23 cellular contexts compared by ENCODE assay signal in genomic region chr3:42204867-42205599, GRCh38.
DNase-seq lines count a peak whose midpoint lies in the region; ATAC-seq, FAIRE-seq and TF ChIP-seq lines count a peak whose summit lies in the region.
"Had no signal": no experiment of that assay in that cellular context is flagged by ENCODE, and none has a peak within 500 bp of the region (broad histone marks: within the 10 kb centered on the region; RNA-seq: fewer than 3 reads in every experiment).

No MANE protein-coding gene starts in this region.

- TF ChIP-seq CTCF in AG04450 (IDR thresholded peaks at IDR 0.05; ENCODE audit: low read depth, low read length) (no peak), left lung (IDR thresholded peaks at IDR 0.05) (no peak)

- POLR2A ChIA-PET in AG04450 (lab: Yijun Ruan, JAX): no interaction called here

- peak overlapping the region; percentile 2 for H3K27ac Mint-ChIP-seq in activated T-helper 17 cell treated with anti-CD3 and anti-CD28 coated beads, Interleukin-2, amount 50 U/mL, for 72 hours
- H3K27ac Mint-ChIP-seq: HFFc6 had no signal

- H3K27me3 ChIP-seq in AG04450 (ENCODE audit: control insufficient read depth, insufficient read depth, low read length) (no peaks in the 10 kb centered on the region), left lung (no peaks in the 10 kb centered on the region)
- H3K27me3 ChIP-seq: BE2C, SJSA1 had no signal

- no peak for ATAC-seq in activated T-helper 17 cell treated with anti-CD3 and anti-CD28 coated beads, Interleukin-2, amount 50 U/mL, for 72 hours (replicated peaks)
- ATAC-seq in left lung (peak; percentile 54), HG03280 (IDR thresholded peaks at IDR 0.05; ENCODE audit: unreplicated experiment) (no peak), GM18909 (IDR thresholded peaks at IDR 0.05; ENCODE audit: poor library complexity, unreplicated experiment) (no peak)
- ATAC-seq: A549, Right ventricle myocardium inferior had no signal

- H3K9me3 ChIP-seq in AG04450 (ENCODE audit: control insufficient read depth, insufficient read depth, low read length): no peaks in the 10 kb centered on the region; the same call in 1 of the 2 replicates
- no peaks in the 10 kb centered on the region for H3K9me3 ChIP-seq in left lung
- H3K9me3 ChIP-seq: A549, BE2C, SJSA1 had no signal

- peaks cover 74% of the 10 kb centered on the region for H3K36me3 Mint-ChIP-seq in activated T-helper 17 cell treated with anti-CD3 and anti-CD28 coated beads, Interleukin-2, amount 50 U/mL, for 72 hours (ENCODE audit: low read depth)

- intact Hi-C loops in left lung (cut with DNase I): no loop called here

- no peak overlapping the region for H3K4me3 Mint-ChIP-seq in activated T-helper 17 cell treated with anti-CD3 and anti-CD28 coated beads, Interleukin-2, amount 50 U/mL, for 72 hours
- H3K4me3 Mint-ChIP-seq: H9, HFFc6 had no signal

- no peak overlapping the region for H3K4me3 ChIP-seq in AG04450 (ENCODE audit: low read depth, low read length)
- no peak overlapping the region for H3K4me3 ChIP-seq in left lung
- H3K4me3 ChIP-seq: A549, GM23248, SJSA1 had no signal

- no peaks in the 10 kb centered on the region for H3K4me1 ChIP-seq in left lung
- H3K4me1 ChIP-seq: A549, BE2C, SJSA1 had no signal

- no peak for DNase-seq in AG04450 (ENCODE audit: low read depth, low spot score)
- no peak for DNase-seq in GM12892 (ENCODE audit: insufficient read length)
- no peak for DNase-seq in left lung
- no peak for DNase-seq in hypothalamus (lab: John Stamatoyannopoulos, UW)
- DNase-seq: BE2C, EL, GF-D8, GM23248, H9, HFFc6, KG1, NCI-H1092 treated with DMSO at 0.1 percent for 48 hours, NCI-H1436 treated with DMSO at 0.1 percent for 48 hours, NCI-H1930, NCI-H345, NCI-H524, NCI-H82 had no signal

- CTCF ChIA-PET in AG04450 (lab: Charles Lee): interaction anchor here (1.1 to 2.9 kb wide), 3 partner anchors 14 to 86 kb away, joined by 3 to 25 read pairs (median 6); no protein-coding TSS in a partner anchor

- peak; percentile 53 for FAIRE-seq in GM12892 (lab: Jason Lieb, UNC)
- FAIRE-seq: A549 had no signal

- no peaks in the 10 kb centered on the region for H3K27me3 Mint-ChIP-seq in activated T-helper 17 cell treated with anti-CD3 and anti-CD28 coated beads, Interleukin-2, amount 50 U/mL, for 72 hours

- no peaks in the 10 kb centered on the region for H3K9me3 Mint-ChIP-seq in activated T-helper 17 cell treated with anti-CD3 and anti-CD28 coated beads, Interleukin-2, amount 50 U/mL, for 72 hours
- H3K9me3 Mint-ChIP-seq: H9, HFFc6 had no signal

- H3K4me1 Mint-ChIP-seq in activated T-helper 17 cell treated with anti-CD3 and anti-CD28 coated beads, Interleukin-2, amount 50 U/mL, for 72 hours: no peaks in the 10 kb centered on the region

- H3K27ac ChIP-seq in AG04450 (ENCODE audit: low read depth, low read length) (peak overlapping the region; percentile 13), left lung (no peak overlapping the region)
- H3K27ac ChIP-seq: A549, GM23248, SJSA1 had no signal

- H3K36me3 ChIP-seq in left lung: peaks cover 0 to 83% of the 10 kb centered on the region in 2 donors
- H3K36me3 ChIP-seq: BE2C, SJSA1 had no signal

- no peak for TF ChIP-seq POLR2A in GM12892 (IDR thresholded peaks at IDR 0.05; ENCODE audit: low read depth, low read length)
